ENCODE assay signal across 9 cellular contexts in the genomic region with DNA sequence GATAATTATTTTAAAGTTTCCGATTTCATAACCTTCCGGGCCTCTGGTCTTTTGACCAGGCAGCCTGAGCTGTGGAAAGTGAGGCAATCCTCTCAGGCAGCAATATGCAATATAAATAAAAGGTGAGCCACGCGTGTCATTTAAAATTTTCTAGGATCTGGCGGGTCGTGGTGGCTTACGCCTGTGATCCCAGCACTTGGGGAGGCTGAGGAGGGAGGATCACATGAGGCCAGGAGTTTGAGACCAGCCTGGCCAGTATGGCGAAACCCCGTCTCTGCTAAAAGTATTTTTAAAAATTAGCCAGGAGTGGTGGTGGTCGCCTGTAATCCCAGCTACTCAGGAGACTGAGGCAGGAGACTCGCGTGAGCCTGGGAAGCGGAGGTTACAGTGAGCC. TPM values are rescaled to one million over a fixed set of nuclear protein-coding genes. Genes with fewer than 3 reads are reported as not detected.
DNase-seq lines count a peak whose midpoint lies in the region; TF ChIP-seq lines count a peak whose summit lies in the region.
"Had no signal": no experiment of that assay in that cellular context is flagged by ENCODE, and none has a peak within 500 bp of the region (broad histone marks: within the 10 kb centered on the region; RNA-seq: fewer than 3 reads in every experiment).

No MANE protein-coding gene starts in this region.

- DNase-seq in AG04450 (ENCODE audit: low read depth, low spot score) (no peak), HFF-Myc (ENCODE audit: extremely low read depth, low read depth) (no peak), astrocyte of the spinal cord (ENCODE audit: low read depth, low spot score) (no peak), foreskin melanocyte (no peak), epidermal melanocyte (ENCODE audit: insufficient read length, low spot score) (no peak), NAMALWA (ENCODE audit: low spot score) (no peak), cortex of kidney (lab: John Stamatoyannopoulos, UW) (no peak)

- H3K27me3 ChIP-seq in AG04450 (ENCODE audit: control insufficient read depth, insufficient read depth, low read length), result no peaks in the 10 kb centered on the region

- peaks cover 14% of the 10 kb centered on the region for H3K9me3 ChIP-seq in AG04450 (ENCODE audit: control insufficient read depth, insufficient read depth, low read length)
- peaks cover 25% of the 10 kb centered on the region for H3K9me3 ChIP-seq in mesodermal cell (ENCODE audit: control insufficient read depth, low read length)
- H3K9me3 ChIP-seq: prostate gland had no signal

- peaks cover 18% of the 10 kb centered on the region for H3K36me3 ChIP-seq in mesodermal cell (ENCODE audit: control insufficient read depth, insufficient read depth, low read length)
- H3K36me3 ChIP-seq: prostate gland had no signal

- 91 to 92% methylated on average over 9 to 11 of the region's 13 CpGs for WGBS in mesodermal cell (ENCODE audit: insufficient coverage in 2 of 2), 2 experiments

- POLR2A ChIA-PET in AG04450 (lab: Yijun Ruan, JAX), result no interaction called here

- H3K27ac ChIP-seq in AG04450 (ENCODE audit: low read depth, low read length), result no peak overlapping the region
- no peak overlapping the region for H3K27ac ChIP-seq in mesodermal cell (ENCODE audit: low read depth, low read length, severe bottlenecking)
- H3K27ac ChIP-seq: prostate gland had no signal

- in situ Hi-C loops in astrocyte of the spinal cord (cut with HindIII; ENCODE audit: low sequenced_read_pairs), result no loop called here

- TF ChIP-seq CTCF in AG04450 (IDR thresholded peaks at IDR 0.05; ENCODE audit: low read depth, low read length) (no peak), HFF-Myc (IDR thresholded peaks at IDR 0.05; ENCODE audit: low read depth, low read length, missing control alignments) (no peak), astrocyte of the spinal cord (IDR thresholded peaks at IDR 0.05; ENCODE audit: low read depth, low read length) (no peak)

- CTCF ChIA-PET in AG04450 (lab: Charles Lee), result no interaction called here

- H3K4me1 ChIP-seq in mesodermal cell (ENCODE audit: control insufficient read depth, insufficient read depth, low read length, poor library complexity, severe bottlenecking), result no peaks in the 10 kb centered on the region
- H3K4me1 ChIP-seq: prostate gland had no signal

- H3K4me3 ChIP-seq in AG04450 (ENCODE audit: low read depth, low read length) (peak overlapping the region; percentile 83; the same call in 1 of the 2 replicates), HFF-Myc (replicated peaks; ENCODE audit: low read depth, low read length) (peak overlapping the region; percentile 68), astrocyte of the spinal cord (ENCODE audit: low read depth, low read length) (peak overlapping the region; percentile 86), mesodermal cell (ENCODE audit: extremely low read depth, insufficient read depth, low read length, poor library complexity, severe bottlenecking) (peak overlapping the region; percentile 74)

RNA-seq across cellular contexts. Expression of a gene that starts 0.5 kb away (rescaled TPM):
- polyA plus RNA-seq in AG04450 (2011; rRNA removed), result 1.0 and 1.2 TPM in 2 replicates
- polyA minus RNA-seq in AG04450 (2011; rRNA and poly(A)+ RNA removed), result 0.37 and 0.65 TPM in 2 replicates
- polyA plus RNA-seq in mesodermal cell (2013, experiment 1 of 2), result 5.3 TPM
- 4.4 TPM for polyA plus RNA-seq in mesodermal cell (2013, experiment 2 of 2)
